Comparison of ENCODE assay signal across 1 cellular context in genomic region chr15:56365075-56365711, GRCh38.
TF ChIP-seq lines count a peak whose summit lies in the region.

TEX9 (plus strand) TSS chr15:56365426; CDS start chr15:56365451, 25 bp downstream.

TF ChIP-seq in K562, 482 proteins besides CTCF, POLR2A, EP300 and RAD21 (continued from another document and continues in another):
- TF ChIP-seq SOX6 (IDR thresholded peaks at IDR 0.05) (peak; percentile 23; the same call in 1 of the 2 replicates), THAP12 (CRISPR knock-in tag; IDR thresholded peaks at IDR 0.05) (no peak), POLR3G (IDR thresholded peaks at IDR 0.05; ENCODE audit: extremely low read depth, insufficient read length, insufficient replicate concordance) (no peak), ETV1 (tag; conservative IDR thresholded peaks at IDR 0.05; ENCODE audit: low read depth) (no peak), STAT6 (CRISPR knock-in tag; IDR thresholded peaks at IDR 0.05) (no peak), ZBTB5 (IDR thresholded peaks at IDR 0.05) (no peak), CBX2 (IDR thresholded peaks at IDR 0.05; ENCODE audit: insufficient read depth, low read length, poor library complexity, severe bottlenecking) (no peak), SREBF2 (CRISPR knock-in tag; IDR thresholded peaks at IDR 0.05) (no peak), PHF8 (IDR thresholded peaks at IDR 0.05; ENCODE audit: borderline replicate concordance, low read length) (peak; percentile 62), NFIX (CRISPR knock-in tag; IDR thresholded peaks at IDR 0.05; ENCODE audit: low read depth) (no peak), HDAC1 (IDR thresholded peaks at IDR 0.05) (peak in 1 of 2 experiments; percentile 66; a peak in 1 of 4 replicates), GATAD2B (IDR thresholded peaks at IDR 0.05; ENCODE audit: borderline replicate concordance) (no peak), CBFA2T2 (conservative IDR thresholded peaks at IDR 0.05) (no peak), GABPA (tag; conservative IDR thresholded peaks at IDR 0.05; ENCODE audit: low read depth) (0 out of 2 replicates have a peak, but pooled peaks have one; percentile 20), XRCC4 (IDR thresholded peaks at IDR 0.05; ENCODE audit: extremely low read depth, insufficient read depth, insufficient read length) (no peak), ZNF780A (CRISPR knock-in tag; IDR thresholded peaks at IDR 0.05) (no peak), CHD7 (IDR thresholded peaks at IDR 0.05; ENCODE audit: low read depth, low read length) (no peak), ATF1 (CRISPR knock-in tag; IDR thresholded peaks at IDR 0.05) (no peak), ATF1 (tag; IDR thresholded peaks at IDR 0.05) (peak; percentile 47), NCOR1 (IDR thresholded peaks at IDR 0.05) (no peak), CBX5 (IDR thresholded peaks at IDR 0.05; ENCODE audit: borderline replicate concordance, low read depth) (no peak), SMARCE1 (IDR thresholded peaks at IDR 0.05) (peak; percentile 25; the same call in 1 of the 2 replicates), ZNF699 (CRISPR knock-in tag; IDR thresholded peaks at IDR 0.05; ENCODE audit: insufficient replicate concordance) (no peak), E2F3 (CRISPR knock-in tag; IDR thresholded peaks at IDR 0.05) (peak; percentile 13; the same call in 1 of the 2 replicates), PRMT5 (CRISPR knock-in tag; IDR thresholded peaks at IDR 0.05) (no peak), ZBTB17 (CRISPR knock-in tag; IDR thresholded peaks at IDR 0.05) (0 out of 2 replicates have a peak, but pooled peaks have one; percentile 43), ZNF280A (IDR thresholded peaks at IDR 0.05; ENCODE audit: low read depth, partially characterized antibody) (no peak), DEAF1 (CRISPR knock-in tag; IDR thresholded peaks at IDR 0.05) (no peak), CTCFL (IDR thresholded peaks at IDR 0.05; ENCODE audit: borderline replicate concordance, insufficient read depth, low read depth, low read length, poor library complexity, severe bottlenecking) (no peak), TAF1 (IDR thresholded peaks at IDR 0.05; ENCODE audit: control insufficient read depth, extremely low read depth, insufficient read depth, low read length, severe bottlenecking) (peak; percentile 36)
